ENCODE assay signal across 27 cellular contexts in the genomic region with DNA sequence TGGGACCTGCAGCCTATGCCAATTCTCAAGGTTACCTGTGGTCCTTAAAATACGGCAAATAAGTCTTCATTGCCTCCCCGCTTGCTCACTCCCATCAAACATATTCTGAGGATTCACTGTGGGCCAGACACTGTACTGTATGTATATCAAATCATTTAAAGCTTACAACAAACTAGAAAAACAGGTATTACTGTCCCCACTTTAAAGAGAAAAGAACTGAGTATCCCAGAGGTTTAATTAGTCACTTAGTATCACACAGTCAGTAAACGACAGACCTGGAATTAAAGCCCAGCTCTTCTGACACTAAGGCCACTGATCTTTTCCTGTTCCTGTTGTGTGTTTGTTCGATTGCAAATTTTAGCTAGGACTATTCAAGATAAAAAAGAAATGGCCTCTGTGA.
"Had no signal": no experiment of that assay in that cellular context is flagged by ENCODE, and none has a peak within 500 bp of the region (broad histone marks: within the 10 kb centered on the region; RNA-seq: fewer than 3 reads in every experiment).

No MANE protein-coding gene starts in this region.

- H3K4me3 ChIP-seq: stomach, testis, thoracic aorta, thyroid gland, tibial artery, tibial nerve, transverse colon, upper lobe of left lung, upper lobe of right lung, uterus, vagina had no signal

- H3K9me3 Mint-ChIP-seq: stimulated activated naive B cell treated with anti-CD40 and anti-IgM and Interleukin-4, amounts not matched to agents 10 μg/mL and 1 μg/mL and 100 μg/mL, for 72 hours; stimulated activated naive CD8-positive, alpha-beta T cell treated with anti-CD3 and anti-CD28 coated beads, Interleukin-15, Interleukin-2, amounts not matched to agents 100 ng/mL and 50 ng/mL, for 24 hours; type B pancreatic cell had no signal

- H3K27ac ChIP-seq: stomach, testis, thoracic aorta, thyroid gland, tibial artery, transverse colon, upper lobe of left lung, upper lobe of right lung, uterus, vagina had no signal

- H3K27me3 ChIP-seq: stomach, testis, thyroid gland, tibial artery, tibial nerve, transverse colon, upper lobe of left lung, upper lobe of right lung, uterus, vagina had no signal

- H3K4me1 ChIP-seq: testis, tibial artery, tibial nerve, transverse colon, upper lobe of left lung, upper lobe of right lung, uterus had no signal

- H3K4me3 Mint-ChIP-seq: stimulated activated effector memory CD8-positive, alpha-beta T cell treated with anti-CD3 and anti-CD28 coated beads, Interleukin-12 subunit alpha, Interleukin-12 subunit beta, amount 100 ng/mL, for 72 hours; stimulated activated memory B cell treated with anti-CD40 and anti-IgM and Interleukin-4, amounts not matched to agents 10 μg/mL and 1 μg/mL and 100 μg/mL, for 72 hours; stimulated activated naive B cell treated with anti-CD40 and anti-IgM and Interleukin-4, amounts not matched to agents 10 μg/mL and 1 μg/mL and 100 μg/mL, for 72 hours; stimulated activated naive CD8-positive, alpha-beta T cell treated with anti-CD3 and anti-CD28 coated beads, Interleukin-15, amount 100 ng/mL, for 72 hours; stimulated activated naive CD8-positive, alpha-beta T cell treated with anti-CD3 and anti-CD28 coated beads, Interleukin-15, Interleukin-2, amounts not matched to agents 100 ng/mL and 50 ng/mL, for 24 hours; type B pancreatic cell had no signal

- H3K9me3 ChIP-seq: stomach, testis, thoracic aorta, thyroid gland, tibial artery, tibial nerve, transverse colon, upper lobe of left lung, upper lobe of right lung, uterus, vagina had no signal

- ATAC-seq: stimulated activated effector memory CD8-positive, alpha-beta T cell treated with anti-CD3 and anti-CD28 coated beads, Interleukin-12 subunit alpha, Interleukin-12 subunit beta, amount 100 ng/mL, for 72 hours; stimulated activated memory B cell treated with anti-CD40 and anti-IgM and Interleukin-4, amounts not matched to agents 10 μg/mL and 1 μg/mL and 100 μg/mL, for 72 hours; stimulated activated naive B cell treated with anti-CD40 and anti-IgM and Interleukin-4, amounts not matched to agents 10 μg/mL and 1 μg/mL and 100 μg/mL, for 72 hours; stimulated activated naive CD8-positive, alpha-beta T cell treated with anti-CD3 and anti-CD28 coated beads, Interleukin-15, amount 100 ng/mL, for 72 hours; stimulated activated naive CD8-positive, alpha-beta T cell treated with anti-CD3 and anti-CD28 coated beads, Interleukin-15, Interleukin-2, amounts not matched to agents 100 U/mL and 50 U/mL, for 24 hours; upper lobe of right lung had no signal

- H3K36me3 Mint-ChIP-seq: stimulated activated effector memory CD8-positive, alpha-beta T cell treated with anti-CD3 and anti-CD28 coated beads, Interleukin-12 subunit alpha, Interleukin-12 subunit beta, amount 100 ng/mL, for 72 hours; stimulated activated memory B cell treated with anti-CD40 and anti-IgM and Interleukin-4, amounts not matched to agents 10 μg/mL and 1 μg/mL and 100 μg/mL, for 72 hours; stimulated activated naive B cell treated with anti-CD40 and anti-IgM and Interleukin-4, amounts not matched to agents 10 μg/mL and 1 μg/mL and 100 μg/mL, for 72 hours; type B pancreatic cell had no signal

- H3K36me3 ChIP-seq: stomach, thoracic aorta, thyroid gland, tibial artery, tibial nerve, transverse colon, upper lobe of left lung, upper lobe of right lung, uterus, vagina had no signal

- H3K4me1 Mint-ChIP-seq: stimulated activated effector memory CD8-positive, alpha-beta T cell treated with anti-CD3 and anti-CD28 coated beads, Interleukin-12 subunit alpha, Interleukin-12 subunit beta, amount 100 ng/mL, for 72 hours; stimulated activated memory B cell treated with anti-CD40 and anti-IgM and Interleukin-4, amounts not matched to agents 10 μg/mL and 1 μg/mL and 100 μg/mL, for 72 hours; stimulated activated naive B cell treated with anti-CD40 and anti-IgM and Interleukin-4, amounts not matched to agents 10 μg/mL and 1 μg/mL and 100 μg/mL, for 72 hours; stimulated activated naive CD8-positive, alpha-beta T cell treated with anti-CD3 and anti-CD28 coated beads, Interleukin-15, amount 100 ng/mL, for 72 hours had no signal

- DNase-seq: stimulated activated CD4-positive, alpha-beta T cell treated with anti-CD3 and anti-CD28 coated beads, Interleukin-2, amount 100 ng/mL, for 48 hours; stimulated activated CD4-positive, alpha-beta T cell treated with anti-CD3 and anti-CD28 coated beads, Interleukin-4, amount 100 ng/mL, for 1 hour; stimulated activated CD4-positive, alpha-beta T cell treated with anti-CD3 and anti-CD28 coated beads, Interleukin-4, amount 100 ng/mL, for 24 hours; stimulated activated CD4-positive, alpha-beta T cell treated with anti-CD3 and anti-CD28 coated beads, Interleukin-4, amount 100 ng/mL, for 4 hours; stimulated activated CD8-positive, alpha-beta memory T cell treated with anti-CD3 and anti-CD28 coated beads, Interleukin-4, amount 100 ng/mL, for 48 hours; stimulated activated naive B cell treated with anti-CD40 and anti-IgM and Interleukin-4, amounts not matched to agents 10 μg/mL and 1 μg/mL and 100 μg/mL, for 72 hours; stimulated activated naive CD4-positive, alpha-beta T cell; stimulated activated naive CD4-positive, alpha-beta T cell treated with Interleukin-2 at 50 U/mL for 16 hours; stimulated activated naive CD8-positive, alpha-beta T cell treated with anti-CD3 and anti-CD28 coated beads, Interleukin-15, amount 100 ng/mL, for 72 hours; stimulated activated naive CD8-positive, alpha-beta T cell treated with anti-CD3 and anti-CD28 coated beads, Interleukin-15, Interleukin-2, amounts not matched to agents 100 U/mL and 50 U/mL, for 24 hours; stomach; substantia nigra; testis; thyroid gland; tibial artery; transverse colon; trophoblast cell; upper lobe of left lung; upper lobe of right lung; uterus had no signal

- H3K27me3 Mint-ChIP-seq: stimulated activated memory B cell treated with anti-CD40 and anti-IgM and Interleukin-4, amounts not matched to agents 10 μg/mL and 1 μg/mL and 100 μg/mL, for 72 hours; stimulated activated naive B cell treated with anti-CD40 and anti-IgM and Interleukin-4, amounts not matched to agents 10 μg/mL and 1 μg/mL and 100 μg/mL, for 72 hours; stimulated activated naive CD8-positive, alpha-beta T cell treated with anti-CD3 and anti-CD28 coated beads, Interleukin-15, amount 100 ng/mL, for 72 hours; stimulated activated naive CD8-positive, alpha-beta T cell treated with anti-CD3 and anti-CD28 coated beads, Interleukin-15, Interleukin-2, amounts not matched to agents 100 ng/mL and 50 ng/mL, for 24 hours had no signal

- H3K27ac Mint-ChIP-seq: stimulated activated effector memory CD8-positive, alpha-beta T cell treated with anti-CD3 and anti-CD28 coated beads, Interleukin-12 subunit alpha, Interleukin-12 subunit beta, amount 100 ng/mL, for 72 hours; stimulated activated memory B cell treated with anti-CD40 and anti-IgM and Interleukin-4, amounts not matched to agents 10 μg/mL and 1 μg/mL and 100 μg/mL, for 72 hours; stimulated activated naive B cell treated with anti-CD40 and anti-IgM and Interleukin-4, amounts not matched to agents 10 μg/mL and 1 μg/mL and 100 μg/mL, for 72 hours; stimulated activated naive CD8-positive, alpha-beta T cell treated with anti-CD3 and anti-CD28 coated beads, Interleukin-15, amount 100 ng/mL, for 72 hours; stimulated activated naive CD8-positive, alpha-beta T cell treated with anti-CD3 and anti-CD28 coated beads, Interleukin-15, Interleukin-2, amounts not matched to agents 100 ng/mL and 50 ng/mL, for 24 hours; type B pancreatic cell had no signal
